ENCODE assay signal across 20 cellular contexts in genomic region chr11:117387992-117388765, GRCh38.
DNase-seq lines count a peak whose midpoint lies in the region; ATAC-seq and TF ChIP-seq lines count a peak whose summit lies in the region.
"Had no signal": no experiment of that assay in that cellular context is flagged by ENCODE, and none has a peak within 500 bp of the region (broad histone marks: within the 10 kb centered on the region; RNA-seq: fewer than 3 reads in every experiment).

No MANE protein-coding gene starts in this region.

- H2AFZ ChIP-seq in osteoblast (ENCODE audit: low read length) = no peak overlapping the region

- no peaks in the 10 kb centered on the region for H3K79me2 ChIP-seq in osteoblast (ENCODE audit: insufficient read depth, low read length)

- H3K27me3 Mint-ChIP-seq in effector memory CD8-positive, alpha-beta T cell = no peaks in the 10 kb centered on the region
- H3K27me3 Mint-ChIP-seq in natural killer cell (ENCODE audit: low read depth in 2 of 2) = no peaks in the 10 kb centered on the region
- H3K27me3 Mint-ChIP-seq: stimulated activated naive CD8-positive, alpha-beta T cell treated with anti-CD3 and anti-CD28 coated beads, Interleukin-15, Interleukin-2, amounts not matched to agents 100 ng/mL and 50 ng/mL, for 24 hours had no signal

- no peak overlapping the region for H3K27ac Mint-ChIP-seq in effector memory CD8-positive, alpha-beta T cell
- no peak overlapping the region for H3K27ac Mint-ChIP-seq in natural killer cell
- H3K27ac Mint-ChIP-seq: activated T-helper 2 cell treated with anti-CD3 and anti-CD28 coated beads, Interferon-gamma antibody, Interleukin-2, Interleukin-4, amounts not matched to agents 10 μg/mL and 5 μg/mL and 100 μg/mL, durations not matched to agents 14 hours and 24 hours and 36 hours; stimulated activated naive CD8-positive, alpha-beta T cell treated with anti-CD3 and anti-CD28 coated beads, Interleukin-15, Interleukin-2, amounts not matched to agents 100 ng/mL and 50 ng/mL, for 24 hours had no signal

- ATAC-seq in effector memory CD8-positive, alpha-beta T cell (replicated peaks) = no peak
- ATAC-seq in GM19455 (IDR thresholded peaks at IDR 0.05; ENCODE audit: unreplicated experiment) (no peak), natural killer cell (no peak)

- peak overlapping the region; percentile 43 for H3K27ac ChIP-seq in osteoblast (ENCODE audit: low read depth, low read length)
- H3K27ac ChIP-seq: colonic mucosa, SJCRH30 had no signal

- H3K4me3 Mint-ChIP-seq in effector memory CD8-positive, alpha-beta T cell = no peak overlapping the region
- H3K4me3 Mint-ChIP-seq in natural killer cell = no peak overlapping the region
- H3K4me3 Mint-ChIP-seq: stimulated activated naive CD8-positive, alpha-beta T cell treated with anti-CD3 and anti-CD28 coated beads, Interleukin-15, Interleukin-2, amounts not matched to agents 100 ng/mL and 50 ng/mL, for 24 hours had no signal

- H3K27me3 ChIP-seq in osteoblast (ENCODE audit: insufficient read depth, low read length) = no peaks in the 10 kb centered on the region
- H3K27me3 ChIP-seq: colonic mucosa, SJCRH30 had no signal

- H3K4me1 ChIP-seq in osteoblast (ENCODE audit: insufficient read depth, low read length) = peaks cover 28% of the 10 kb centered on the region
- H3K4me1 ChIP-seq: Caco-2, colonic mucosa, SJCRH30 had no signal

- DNase-seq in AG09319 (ENCODE audit: extremely low read depth, low read depth) = peak; percentile 44
- DNase-seq in M059J (ENCODE audit: low read depth) = peak; percentile 21
- peak; percentile 63 for DNase-seq in fibroblast of gingiva (ENCODE audit: low read depth)
- peak; percentile 79 for DNase-seq in osteoblast (ENCODE audit: insufficient read length, low spot score, missing footprints)
- DNase-seq in effector memory CD8-positive, alpha-beta T cell = no peak
- DNase-seq in GF-D8 (lab: John Stamatoyannopoulos, UW) = no peak
- no peak for DNase-seq in natural killer cell
- DNase-seq: ACHN; activated CD4-positive, alpha-beta T cell treated with anti-CD3 and anti-CD28 coated beads for 1 hour; amygdala; colonic mucosa; mammary epithelial cell; NCI-H1436; NCI-H2171; NCI-H774; SJCRH30 had no signal

- no peak overlapping the region for H3K4me3 ChIP-seq in osteoblast (ENCODE audit: insufficient read depth, low read length)
- H3K4me3 ChIP-seq: colonic mucosa, SJCRH30 had no signal

- intact Hi-C loops in natural killer cell (cut with micrococcal nuclease) = no loop called here

- H4K20me1 ChIP-seq in osteoblast (ENCODE audit: insufficient read depth, low read length) = peaks cover 10% of the 10 kb centered on the region

- TF ChIP-seq CTCF in AG09319 (IDR thresholded peaks at IDR 0.05; ENCODE audit: low read depth, low read length) = no peak
- TF ChIP-seq CTCF in osteoblast (IDR thresholded peaks at IDR 0.05; ENCODE audit: extremely low read depth, low read depth, low read length) = no peak
- TF ChIP-seq CTCF in natural killer cell (IDR thresholded peaks at IDR 0.05) = no peak

- H3K36me3 ChIP-seq in osteoblast (ENCODE audit: insufficient read depth, low read length) = peaks cover 53% of the 10 kb centered on the region
- H3K36me3 ChIP-seq: colonic mucosa, SJCRH30 had no signal

- peaks cover 13% of the 10 kb centered on the region for H3K36me3 Mint-ChIP-seq in effector memory CD8-positive, alpha-beta T cell (ENCODE audit: insufficient read depth)
- H3K36me3 Mint-ChIP-seq in natural killer cell = no peaks in the 10 kb centered on the region

- no peaks in the 10 kb centered on the region for H3K9me3 Mint-ChIP-seq in effector memory CD8-positive, alpha-beta T cell
- H3K9me3 Mint-ChIP-seq in natural killer cell = no peaks in the 10 kb centered on the region
- H3K9me3 Mint-ChIP-seq: activated T-helper 2 cell treated with anti-CD3 and anti-CD28 coated beads, Interferon-gamma antibody, Interleukin-2, Interleukin-4, amounts not matched to agents 10 μg/mL and 5 μg/mL and 100 μg/mL, durations not matched to agents 14 hours and 24 hours and 36 hours; stimulated activated naive CD8-positive, alpha-beta T cell treated with anti-CD3 and anti-CD28 coated beads, Interleukin-15, Interleukin-2, amounts not matched to agents 100 ng/mL and 50 ng/mL, for 24 hours had no signal

- H3K4me2 ChIP-seq in osteoblast (ENCODE audit: insufficient read depth, low read length) = no peak overlapping the region

- no peaks in the 10 kb centered on the region for H3K4me1 Mint-ChIP-seq in effector memory CD8-positive, alpha-beta T cell (ENCODE audit: low read depth in 2 of 2)
- H3K4me1 Mint-ChIP-seq in natural killer cell = no peaks in the 10 kb centered on the region

- H3K9me3 ChIP-seq in osteoblast (ENCODE audit: low read depth, low read length) = no peaks in the 10 kb centered on the region
- H3K9me3 ChIP-seq: Caco-2, colonic mucosa, SJCRH30 had no signal

Comparison
In these comparisons a context has a peak if more than half of its experiments do, and no peak if none do; other contexts are left out.
1. DNase-seq: peak in AG09319 (single experiment), M059J (single experiment), fibroblast of gingiva (single experiment) and osteoblast (single experiment); none in effector memory CD8-positive, alpha-beta T cell (0 of 3), GF-D8 (single experiment) and natural killer cell (single experiment).